25 cellular contexts compared by ENCODE assay signal in genomic region chr1:231499148-231499763, GRCh38.
"Had no signal": no experiment of that assay in that cellular context is flagged by ENCODE, and none has a peak within 500 bp of the region (broad histone marks: within the 10 kb centered on the region; RNA-seq: fewer than 3 reads in every experiment).

No MANE protein-coding gene starts in this region.

- FAIRE-seq: endometrium, kidney had no signal

- H3K36me3 ChIP-seq: esophagus squamous epithelium, gastroesophageal sphincter, heart left ventricle, ovary, sigmoid colon, stomach, thyroid gland, vagina had no signal

- H3K27me3 ChIP-seq: esophagus squamous epithelium, gastroesophageal sphincter, heart left ventricle, hepatocyte, ovary, sigmoid colon, stomach, thyroid gland, vagina had no signal

- ATAC-seq: effector memory CD8-positive, alpha-beta T cell; gastroesophageal sphincter; heart left ventricle; left lobe of liver; natural killer cell; right cardiac atrium; stimulated activated effector memory CD8-positive, alpha-beta T cell treated with anti-CD3 and anti-CD28 coated beads, Interleukin-12 subunit alpha, Interleukin-12 subunit beta, amount 100 ng/mL, for 72 hours had no signal

- H3K79me2 ChIP-seq: hepatocyte had no signal

- H3K4me3 ChIP-seq: esophagus squamous epithelium, gastroesophageal sphincter, heart left ventricle, hepatocyte, lung, ovary, psoas muscle, sigmoid colon, stomach, thyroid gland, vagina had no signal

- H3K4me1 ChIP-seq: esophagus squamous epithelium, gastroesophageal sphincter, sigmoid colon, stomach, thyroid gland, vagina had no signal

- DNase-seq: effector memory CD8-positive, alpha-beta T cell; erythroblast; esophagus squamous epithelium; heart left ventricle; kidney; natural killer cell; occipital lobe; ovary; posterior cingulate gyrus; psoas muscle; right cardiac atrium; sigmoid colon; stimulated activated CD4-positive, alpha-beta T cell treated with anti-CD3 and anti-CD28 coated beads, Interleukin-2, amount 100 ng/mL, for 24 hours; stimulated activated CD4-positive, alpha-beta T cell treated with anti-CD3 and anti-CD28 coated beads, Interleukin-4, amount 100 ng/mL, for 24 hours; stimulated activated naive CD4-positive, alpha-beta T cell treated with Interleukin-2 at 50 U/mL for 16 hours; stomach; thyroid gland; trophoblast cell had no signal

- H3K27ac ChIP-seq: esophagus squamous epithelium, gastroesophageal sphincter, heart left ventricle, hepatocyte, ovary, sigmoid colon, stomach, thyroid gland, vagina had no signal

- H3K4me2 ChIP-seq: hepatocyte had no signal

- H3K9me3 ChIP-seq: sigmoid colon, thyroid gland, vagina had no signal

- H2AFZ ChIP-seq: hepatocyte had no signal
